In the genomic region with DNA sequence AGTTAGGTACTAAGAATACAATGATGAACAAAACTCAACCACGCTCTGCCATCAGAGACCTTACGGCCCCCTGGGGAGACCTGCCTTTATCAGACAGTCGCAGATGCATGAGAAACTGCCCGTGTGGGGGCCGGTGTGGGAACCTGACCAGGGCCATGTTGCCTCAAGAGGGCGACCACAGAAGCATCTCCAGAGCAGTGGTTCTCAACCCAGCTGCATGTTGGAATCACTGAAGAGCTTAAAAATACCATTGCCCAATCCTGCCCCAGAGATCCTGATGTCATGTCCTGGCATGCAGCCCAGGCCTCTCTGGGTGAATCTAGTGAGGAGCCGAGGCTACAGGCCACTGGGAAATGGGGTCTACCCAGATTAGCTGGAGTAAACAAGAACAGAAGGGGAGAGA, we compare ENCODE assay signal across 8 cellular contexts.
A peak's percentile ranks its signal among the peaks of the same experiment; 100 is the strongest.
DNase-seq lines count a peak whose midpoint lies in the region; ATAC-seq and TF ChIP-seq lines count a peak whose summit lies in the region.

No MANE protein-coding gene starts in this region.

- no peaks in the 10 kb centered on the region for H3F3A ChIP-seq in OCI-LY1 (ENCODE audit: insufficient read depth, low read length)

- no peaks in the 10 kb centered on the region for H3K9me2 ChIP-seq in OCI-LY1 (ENCODE audit: low read depth, low read length)

- peak; percentile 11; the same call in 1 of the 2 replicates for TF ChIP-seq CTCF in OCI-LY1 (IDR thresholded peaks at IDR 0.05; ENCODE audit: low read length)
- peak; percentile 17 for TF ChIP-seq CTCF in foreskin keratinocyte (conservative IDR thresholded peaks at IDR 0.05)

- H4K20me1 ChIP-seq in OCI-LY1 (ENCODE audit: insufficient read depth, low read length), result no peaks in the 10 kb centered on the region

- no peak overlapping the region for H3K4me3 Mint-ChIP-seq in activated CD4-positive, alpha-beta T cell treated with anti-CD3 and anti-CD28 coated beads for 36 hours

- POLR2A ChIA-PET in activated CD4-positive, alpha-beta T cell treated with anti-CD3 and anti-CD28 coated beads for 36 hours (lab: Charles Lee), result no interaction called here

- H3K4me1 ChIP-seq in OCI-LY1 (ENCODE audit: insufficient read depth, low read length, severe bottlenecking) (peaks cover 42% of the 10 kb centered on the region), foreskin keratinocyte (no peaks in the 10 kb centered on the region)

- DNase-seq in activated CD4-positive, alpha-beta T cell treated with anti-CD3 and anti-CD28 coated beads for 36 hours, result no peak
- DNase-seq in activated CD4-positive, alpha-beta T cell treated with anti-CD3 and anti-CD28 coated beads for 48 hours, result no peak
- DNase-seq in foreskin keratinocyte (peak; percentile 26 to 58), stromal cell of bone marrow (ENCODE audit: low read depth) (peak; percentile 12), dermis blood vessel endothelial cell (no peak), left colon (no peak)

- intact Hi-C loops in activated CD4-positive, alpha-beta T cell treated with anti-CD3 and anti-CD28 coated beads for 36 hours (cut with DNase I, micrococcal nuclease), result no loop called here
- intact Hi-C loops in left colon (cut with DNase I, micrococcal nuclease), result no loop called here

- H3K27ac ChIP-seq in OCI-LY1 (ENCODE audit: low read depth, low read length, poor library complexity, severe bottlenecking) (no peak overlapping the region), foreskin keratinocyte (no peak overlapping the region)

- H3K9me3 ChIP-seq in OCI-LY1 (ENCODE audit: low read length), result no peaks in the 10 kb centered on the region

- H3K9ac ChIP-seq in OCI-LY1 (ENCODE audit: low read length), result no peak overlapping the region

- no peak overlapping the region for H2AFZ ChIP-seq in OCI-LY1 (ENCODE audit: low read length)

- peaks cover 15% of the 10 kb centered on the region for H3K4me1 Mint-ChIP-seq in activated CD4-positive, alpha-beta T cell treated with anti-CD3 and anti-CD28 coated beads for 36 hours

- no peak overlapping the region; the same call in 1 of the 2 replicates for H3K4me2 ChIP-seq in OCI-LY1 (ENCODE audit: low read length)

- H3K27ac Mint-ChIP-seq in activated CD4-positive, alpha-beta T cell treated with anti-CD3 and anti-CD28 coated beads for 36 hours, result peak overlapping the region; percentile 41

- no peaks in the 10 kb centered on the region for H3K79me2 ChIP-seq in OCI-LY1 (ENCODE audit: insufficient read depth, low read length)

- CTCF ChIA-PET in activated CD4-positive, alpha-beta T cell treated with anti-CD3 and anti-CD28 coated beads for 36 hours (lab: Charles Lee), result interaction anchor here (0.5 kb wide), 1 partner anchor 143 kb away, joined by 3 read pairs; no protein-coding TSS in a partner anchor

- ATAC-seq in activated CD4-positive, alpha-beta T cell treated with anti-CD3 and anti-CD28 coated beads for 36 hours, result no peak
- ATAC-seq in foreskin keratinocyte (peak; percentile 30), HG03045 (IDR thresholded peaks at IDR 0.05; ENCODE audit: unreplicated experiment) (no peak), left colon (no peak)

- H3K27me3 Mint-ChIP-seq in activated CD4-positive, alpha-beta T cell treated with anti-CD3 and anti-CD28 coated beads for 36 hours, result no peaks in the 10 kb centered on the region

- H3K4me3 ChIP-seq in OCI-LY1 (ENCODE audit: low read depth, low read length, poor library complexity, severe bottlenecking), result no peak overlapping the region

- no peaks in the 10 kb centered on the region for H3K36me3 Mint-ChIP-seq in activated CD4-positive, alpha-beta T cell treated with anti-CD3 and anti-CD28 coated beads for 36 hours (ENCODE audit: low read depth)

- H3K27me3 ChIP-seq in OCI-LY1 (ENCODE audit: insufficient read depth, low read length) (no peaks in the 10 kb centered on the region), foreskin keratinocyte (no peaks in the 10 kb centered on the region)

- no peaks in the 10 kb centered on the region for H3K9me3 Mint-ChIP-seq in activated CD4-positive, alpha-beta T cell treated with anti-CD3 and anti-CD28 coated beads for 36 hours (ENCODE audit: low read depth)

- H3K36me3 ChIP-seq in OCI-LY1 (ENCODE audit: insufficient read depth, low read length), result no peaks in the 10 kb centered on the region

Comparison
In these comparisons a context has a peak if more than half of its experiments do, and no peak if none do; other contexts are left out.
1. DNase-seq: peak in foreskin keratinocyte (2 of 2) and stromal cell of bone marrow (single experiment); none in activated CD4-positive, alpha-beta T cell treated with anti-CD3 and anti-CD28 coated beads for 36 hours (single experiment), activated CD4-positive, alpha-beta T cell treated with anti-CD3 and anti-CD28 coated beads for 48 hours (single experiment), dermis blood vessel endothelial cell (single experiment) and left colon (0 of 2).